In genomic region chr3:139306078-139306477, GRCh38 we compare ENCODE assay signal across 1 cellular context.
TF ChIP-seq lines count a peak whose summit lies in the region.

No MANE protein-coding gene starts in this region.

TF ChIP-seq in HCT116, 20 proteins besides CTCF, POLR2A, EP300 and RAD21 (continued from another document):
- no peak for TF ChIP-seq MAX (IDR thresholded peaks at IDR 0.05)
- no peak; the same call in 1 of the 2 replicates for TF ChIP-seq ZFX (IDR thresholded peaks at IDR 0.05)
- TF ChIP-seq ELF1 (IDR thresholded peaks at IDR 0.05; ENCODE audit: borderline replicate concordance, low read depth) = no peak
- TF ChIP-seq JUND (IDR thresholded peaks at IDR 0.05) = no peak
- no peak for TF ChIP-seq REST (IDR thresholded peaks at IDR 0.05; ENCODE audit: low read depth)
- no peak for TF ChIP-seq ZBTB33 (IDR thresholded peaks at IDR 0.05; ENCODE audit: extremely low read depth, insufficient replicate concordance, low read length)
- TF ChIP-seq EZH2phosphoT487 (IDR thresholded peaks at IDR 0.05; ENCODE audit: borderline replicate concordance) = no peak
- TF ChIP-seq SP1 (IDR thresholded peaks at IDR 0.05; ENCODE audit: low read depth) = no peak
- no peak for TF ChIP-seq TCF7L2 (IDR thresholded peaks at IDR 0.05; ENCODE audit: borderline replicate concordance, extremely low read depth, insufficient read depth, insufficient read length)
- no peak for TF ChIP-seq EZH2 (IDR thresholded peaks at IDR 0.05)
